Comparison of ENCODE assay signal across 8 cellular contexts in the genomic region with DNA sequence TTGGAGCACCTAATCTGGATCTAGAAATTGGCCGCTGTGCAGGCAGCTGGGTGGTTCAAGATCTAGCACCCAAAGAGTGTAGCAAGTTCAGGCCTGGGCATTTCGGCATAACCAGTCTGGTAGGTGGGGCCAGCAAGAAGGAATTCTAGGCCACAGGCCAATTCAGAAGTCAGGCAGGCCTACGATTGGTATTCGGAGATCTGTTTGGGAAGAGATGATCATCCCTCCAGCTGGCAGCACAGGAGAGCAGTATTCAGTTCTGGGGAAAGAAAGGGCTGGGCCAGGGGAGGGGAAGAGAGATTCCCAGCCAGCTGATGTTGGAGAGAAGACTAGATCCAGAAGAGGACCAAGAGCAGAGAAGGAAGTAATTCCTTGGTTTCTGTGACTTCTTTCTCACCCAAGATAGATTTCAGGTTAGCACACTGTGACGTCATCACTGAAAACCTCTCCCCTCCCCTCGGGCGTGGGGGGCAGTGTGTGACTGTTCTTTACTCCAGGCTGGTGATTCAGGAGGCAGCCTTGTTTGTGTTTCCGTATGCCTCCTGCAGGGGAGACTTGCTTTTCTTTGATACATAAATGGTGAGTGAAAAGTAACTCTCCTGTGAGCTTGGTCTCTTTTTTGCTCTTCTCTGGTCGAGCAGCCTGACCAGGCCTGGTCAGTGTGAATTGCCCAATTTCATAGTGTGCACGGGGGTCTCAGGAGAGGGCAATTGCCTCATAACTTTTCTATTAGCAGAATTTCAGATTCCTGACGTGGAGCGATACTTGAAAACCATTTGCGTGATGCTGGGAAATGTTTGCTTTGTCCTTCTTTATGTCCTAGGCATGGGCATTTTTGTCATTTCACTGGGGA.
DNase-seq lines count a peak whose midpoint lies in the region; ATAC-seq and TF ChIP-seq lines count a peak whose summit lies in the region.

No MANE protein-coding gene starts in this region.

- H2AFZ ChIP-seq in smooth muscle cell (ENCODE audit: low read depth), result no peak overlapping the region

- no peak for TF ChIP-seq POLR2A in adrenal gland (IDR thresholded peaks at IDR 0.05)

- H3K4me3 ChIP-seq in adrenal gland, result peak overlapping the region in 1 of 4 donors; percentile 9
- H3K4me3 ChIP-seq in right atrium auricular region, result no peak overlapping the region
- H3K4me3 ChIP-seq in smooth muscle cell, result no peak overlapping the region
- H3K4me3 ChIP-seq in CD4-positive, alpha-beta memory T cell (ENCODE audit: low read length in 2 of 2), result no peak overlapping the region

- H3K27me3 Mint-ChIP-seq in CD4-positive, alpha-beta memory T cell, result no peaks in the 10 kb centered on the region

- peak; percentile 47 for DNase-seq in HEK293T (ENCODE audit: extremely low spot score)
- peak; percentile 63 to 81 (median 67) for DNase-seq in adrenal gland
- peak; percentile 69 for DNase-seq in right atrium auricular region (ENCODE audit: low spot score)
- DNase-seq in smooth muscle cell (lab: John Stamatoyannopoulos, UW; ENCODE audit: unreplicated experiment), result no peak
- DNase-seq in DMS153 treated with DMSO at 0.1 percent for 48 hours (lab: John Stamatoyannopoulos, UW; ENCODE audit: unreplicated experiment), result no peak
- DNase-seq in CD4-positive, alpha-beta memory T cell, result no peak
- no peak for DNase-seq in activated CD8-positive, alpha-beta memory T cell treated with anti-CD3 and anti-CD28 coated beads, Interleukin-2, amount 50 U/mL, for 48 hours

- H3K4me3 Mint-ChIP-seq in CD4-positive, alpha-beta memory T cell, result no peak overlapping the region

- peaks cover 5% of the 10 kb centered on the region for H3K79me2 ChIP-seq in smooth muscle cell (ENCODE audit: low read depth)

- POLR2A ChIA-PET in HEK293T (lab: Yijun Ruan, JAX), result interaction anchor here (0.9 to 1.5 kb wide), 2 partner anchors 40 to 62 kb away, joined by 3 to 4 read pairs; no protein-coding TSS in a partner anchor
- POLR2A ChIA-PET in CD4-positive, alpha-beta memory T cell (lab: Charles Lee; ENCODE audit: partially characterized antibody), result no interaction called here

- WGBS in adrenal gland, 4 donors, result 36 to 52% (median 46%) methylated on average over 13 of the region's 13 CpGs
- WGBS in smooth muscle cell (ENCODE audit: low lambda C conversion rate), result 55% methylated on average over 13 of the region's 13 CpGs

- peaks cover 0 to 4% of the 10 kb centered on the region in 2 donors for H3K36me3 ChIP-seq in adrenal gland (replicated peaks in 1 of 2)
- H3K36me3 ChIP-seq in right atrium auricular region, result no peaks in the 10 kb centered on the region
- no peaks in the 10 kb centered on the region for H3K36me3 ChIP-seq in smooth muscle cell (ENCODE audit: low read depth)
- no peaks in the 10 kb centered on the region for H3K36me3 ChIP-seq in CD4-positive, alpha-beta memory T cell (ENCODE audit: insufficient read depth, low read length)

- CTCF ChIA-PET in HEK293T (lab: Yijun Ruan, JAX), result interaction anchor here (0.7 kb wide), 1 partner anchor 28 kb away, joined by 3 read pairs; no protein-coding TSS in a partner anchor
- CTCF ChIA-PET in CD4-positive, alpha-beta memory T cell (lab: Charles Lee; ENCODE audit: partially characterized antibody), result no interaction called here

- no peaks in the 10 kb centered on the region for H3K9me3 ChIP-seq in adrenal gland (replicated peaks in 1 of 3)
- H3K9me3 ChIP-seq in right atrium auricular region, result no peaks in the 10 kb centered on the region
- H3K9me3 ChIP-seq in smooth muscle cell (replicated peaks; ENCODE audit: low read depth), result no peaks in the 10 kb centered on the region
- no peaks in the 10 kb centered on the region for H3K9me3 ChIP-seq in CD4-positive, alpha-beta memory T cell (ENCODE audit: control insufficient read depth in 1 of 2, low read length in 2 of 2)

- H3K4me1 Mint-ChIP-seq in CD4-positive, alpha-beta memory T cell, result no peaks in the 10 kb centered on the region

- H3K36me3 Mint-ChIP-seq in CD4-positive, alpha-beta memory T cell, result no peaks in the 10 kb centered on the region

- H3K27ac Mint-ChIP-seq in CD4-positive, alpha-beta memory T cell, result no peak overlapping the region

- peaks cover 6% of the 10 kb centered on the region for H3F3A ChIP-seq in smooth muscle cell (ENCODE audit: low read depth)

- no peak for ATAC-seq in GM21737 (IDR thresholded peaks at IDR 0.05; ENCODE audit: unreplicated experiment)

- H3K4me1 ChIP-seq in adrenal gland (replicated peaks in 1 of 2) (peaks cover 26 to 85% of the 10 kb centered on the region in 2 donors), right atrium auricular region (peaks cover 0 to 25% of the 10 kb centered on the region in 2 donors), smooth muscle cell (ENCODE audit: low read depth) (peaks cover 37% of the 10 kb centered on the region)
- H3K4me1 ChIP-seq in CD4-positive, alpha-beta memory T cell (ENCODE audit: insufficient read depth, low read length), result no peaks in the 10 kb centered on the region

- intact Hi-C loops in adrenal gland (cut with DNase I), result no loop called here
- intact Hi-C loops in CD4-positive, alpha-beta memory T cell (cut with micrococcal nuclease), result no loop called here

- H3K27ac ChIP-seq in adrenal gland, result peak overlapping the region in 4 of 5 donors; percentile 20 to 84 (median 64)
- peak overlapping the region; percentile 52 to 67 for H3K27ac ChIP-seq in right atrium auricular region
- H3K27ac ChIP-seq in smooth muscle cell (ENCODE audit: low read depth), result peak overlapping the region; percentile 64
- no peak overlapping the region for H3K27ac ChIP-seq in CD4-positive, alpha-beta memory T cell (ENCODE audit: low read depth, low read length)

- peak overlapping the region; percentile 21 for H3K9ac ChIP-seq in smooth muscle cell (ENCODE audit: low read depth)

- H3K9me3 Mint-ChIP-seq in CD4-positive, alpha-beta memory T cell, result peaks cover 0 to 2% (median 0%) of the 10 kb centered on the region in 8 donors

- peaks cover 6% of the 10 kb centered on the region for H4K20me1 ChIP-seq in smooth muscle cell (ENCODE audit: low read depth)

- H3K27me3 ChIP-seq in adrenal gland, result no peaks in the 10 kb centered on the region
- no peaks in the 10 kb centered on the region for H3K27me3 ChIP-seq in right atrium auricular region
- H3K27me3 ChIP-seq in smooth muscle cell (ENCODE audit: low read depth), result no peaks in the 10 kb centered on the region
- no peaks in the 10 kb centered on the region for H3K27me3 ChIP-seq in CD4-positive, alpha-beta memory T cell (ENCODE audit: insufficient read depth, low read length)

- H3K4me2 ChIP-seq in smooth muscle cell, result peak overlapping the region; percentile 66

- TF ChIP-seq CTCF in adrenal gland (IDR thresholded peaks at IDR 0.05) (peak in 4 of 6 experiments; percentile 16 to 38 (median 28)), right atrium auricular region (IDR thresholded peaks at IDR 0.05) (peak in 1 of 2 donors; percentile 45), smooth muscle cell (IDR thresholded peaks at IDR 0.05; ENCODE audit: borderline replicate concordance, insufficient read depth, poor library complexity, severe bottlenecking) (no peak)

TF ChIP-seq in HEK293T, 16 proteins besides CTCF, POLR2A, EP300 and RAD21:
- TF ChIP-seq NFRKB (IDR thresholded peaks at IDR 0.05), result no peak
- no peak for TF ChIP-seq LEF1 (IDR thresholded peaks at IDR 0.05; ENCODE audit: borderline replicate concordance)
- TF ChIP-seq FOXA1 (IDR thresholded peaks at IDR 0.05), result no peak
- TF ChIP-seq FOXM1 (IDR thresholded peaks at IDR 0.05; ENCODE audit: borderline replicate concordance), result no peak
- TF ChIP-seq PKNOX1 (IDR thresholded peaks at IDR 0.05), result no peak
- no peak for TF ChIP-seq CTBP1 (IDR thresholded peaks at IDR 0.05; ENCODE audit: borderline replicate concordance)
- no peak for TF ChIP-seq ZNF384 (IDR thresholded peaks at IDR 0.05)
- no peak for TF ChIP-seq SUZ12 (IDR thresholded peaks at IDR 0.05)
- no peak for TF ChIP-seq BHLHE40 (IDR thresholded peaks at IDR 0.05; ENCODE audit: borderline replicate concordance)
- no peak for TF ChIP-seq ARNT (IDR thresholded peaks at IDR 0.05)
- TF ChIP-seq ELF4 (IDR thresholded peaks at IDR 0.05), result no peak
- TF ChIP-seq HDGF (IDR thresholded peaks at IDR 0.05; ENCODE audit: borderline replicate concordance), result no peak
- no peak for TF ChIP-seq TARDBP (IDR thresholded peaks at IDR 0.05)

Comparison
In these comparisons a context has a peak if more than half of its experiments do, and no peak if none do; other contexts are left out.
1. DNase-seq: peak in HEK293T (single experiment), adrenal gland (7 of 7) and right atrium auricular region (single experiment); none in smooth muscle cell (single experiment), DMS153 treated with DMSO at 0.1 percent for 48 hours (single experiment), CD4-positive, alpha-beta memory T cell (0 of 5) and activated CD8-positive, alpha-beta memory T cell treated with anti-CD3 and anti-CD28 coated beads, Interleukin-2, amount 50 U/mL, for 48 hours (single experiment).